In the genomic region with DNA sequence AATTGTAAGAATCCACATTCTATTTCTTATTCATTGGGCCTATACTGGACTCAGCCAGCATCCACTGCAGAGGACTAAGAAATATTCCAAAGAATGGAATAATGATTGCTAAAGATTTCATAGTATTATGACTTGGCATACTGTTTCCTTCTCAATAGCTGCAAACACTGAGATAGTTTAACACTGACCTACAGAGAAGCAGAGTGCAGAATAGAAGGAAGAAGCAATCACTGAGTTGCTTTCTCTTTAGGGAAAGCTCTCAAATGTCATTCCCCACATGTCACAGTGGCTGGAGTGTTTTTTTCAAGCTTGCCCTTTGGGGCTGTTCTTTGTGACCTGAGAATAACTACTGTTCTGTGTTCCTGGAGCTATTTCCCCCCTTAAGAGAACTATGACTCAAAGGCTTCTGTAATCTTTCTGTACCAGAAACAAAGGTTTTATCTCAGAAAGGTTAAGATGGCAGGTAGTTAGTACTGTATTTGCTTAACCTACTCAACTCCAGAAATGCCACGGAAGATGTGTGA, we compare ENCODE assay signal across 26 cellular contexts.
"Had no signal": no experiment of that assay in that cellular context is flagged by ENCODE, and none has a peak within 500 bp of the region (broad histone marks: within the 10 kb centered on the region; RNA-seq: fewer than 3 reads in every experiment).

No MANE protein-coding gene starts in this region.

- H3K27ac ChIP-seq: breast epithelium, foreskin keratinocyte, heart right ventricle, left lung, lower lobe of right lung, spleen, tibial nerve had no signal

- H3K27me3 Mint-ChIP-seq: activated CD4-positive, alpha-beta memory T cell treated with anti-CD3 and anti-CD28 coated beads for 36 hours; activated CD4-positive, alpha-beta T cell treated with anti-CD3 and anti-CD28 coated beads, Interleukin-2, amount 10 ng/mL, durations not matched to agents 24 days and 14 days; activated naive CD4-positive, alpha-beta T cell treated with anti-CD3 and anti-CD28 coated beads, Interleukin-2, amount 10 ng/mL, durations not matched to agents 7 days and 5 days; activated naive CD8-positive, alpha-beta T cell treated with anti-CD3 and anti-CD28 coated beads, Interleukin-2, amount 10 ng/mL, durations not matched to agents 7 days and 5 days; activated T-cell treated with anti-CD3 and anti-CD28 coated beads, Interleukin-2, amount 50 U/mL, for 24 hours; T-helper 17 cell had no signal

- DNase-seq: activated CD4-positive, alpha-beta memory T cell treated with anti-CD3 and anti-CD28 coated beads for 36 hours; activated CD4-positive, alpha-beta T cell treated with anti-CD3 and anti-CD28 coated beads, Interleukin-2, amount 10 ng/mL, durations not matched to agents 24 days and 14 days; activated CD4-positive, CD25-positive, alpha-beta regulatory T cell treated with anti-CD3 and anti-CD28 coated beads, Interleukin-2, amount 50 U/mL, for 72 hours; activated CD8-positive, alpha-beta memory T cell treated with anti-CD3 and anti-CD28 coated beads, Interleukin-2, amount 50 U/mL, for 4 hours; activated gamma-delta T cell; activated naive CD4-positive, alpha-beta T cell treated with anti-CD3 and anti-CD28 coated beads, Interleukin-2, amount 10 ng/mL, durations not matched to agents 7 days and 5 days; activated naive CD8-positive, alpha-beta T cell treated with anti-CD3 and anti-CD28 coated beads, Interleukin-2, amount 10 ng/mL, durations not matched to agents 7 days and 5 days; activated T-cell treated with anti-CD3 and anti-CD28 coated beads, Interleukin-2, amount 50 U/mL, for 24 hours; amniotic stem cell; central memory CD4-positive, alpha-beta T cell; effector memory CD4-positive, alpha-beta T cell; foreskin keratinocyte; heart right ventricle; kidney glomerular epithelial cell; left lung; lower lobe of right lung; mesendoderm; natural killer cell; right cardiac atrium; spleen; stimulated activated naive CD4-positive, alpha-beta T cell; T-helper 17 cell; T1000 had no signal

- H3K4me3 ChIP-seq: breast epithelium, heart right ventricle, left lung, lower lobe of right lung, spleen, tibial nerve had no signal

- H3K27me3 ChIP-seq: breast epithelium, foreskin keratinocyte, heart right ventricle, left lung, spleen, tibial nerve had no signal

- H3K9me3 ChIP-seq: breast epithelium, heart right ventricle, left lung, lower lobe of right lung, spleen, tibial nerve had no signal

- ATAC-seq: foreskin keratinocyte, heart right ventricle, left lung, lower lobe of right lung, natural killer cell, right cardiac atrium, T-helper 17 cell had no signal

- H3K9me3 Mint-ChIP-seq: activated CD4-positive, alpha-beta T cell treated with anti-CD3 and anti-CD28 coated beads, Interleukin-2, amount 10 ng/mL, durations not matched to agents 24 days and 14 days; activated naive CD8-positive, alpha-beta T cell treated with anti-CD3 and anti-CD28 coated beads, Interleukin-2, amount 10 ng/mL, durations not matched to agents 7 days and 5 days; activated T-cell treated with anti-CD3 and anti-CD28 coated beads, Interleukin-2, amount 50 U/mL, for 24 hours; natural killer cell had no signal

- H3K4me1 ChIP-seq: breast epithelium, foreskin keratinocyte, heart right ventricle, left lung, lower lobe of right lung, spleen, tibial nerve had no signal

- H3K27ac Mint-ChIP-seq: activated CD4-positive, alpha-beta memory T cell treated with anti-CD3 and anti-CD28 coated beads for 36 hours; activated CD4-positive, alpha-beta T cell treated with anti-CD3 and anti-CD28 coated beads, Interleukin-2, amount 10 ng/mL, durations not matched to agents 24 days and 14 days; activated naive CD4-positive, alpha-beta T cell treated with anti-CD3 and anti-CD28 coated beads, Interleukin-2, amount 10 ng/mL, durations not matched to agents 7 days and 5 days; activated naive CD8-positive, alpha-beta T cell treated with anti-CD3 and anti-CD28 coated beads, Interleukin-2, amount 10 ng/mL, durations not matched to agents 7 days and 5 days; activated T-cell treated with anti-CD3 and anti-CD28 coated beads, Interleukin-2, amount 50 U/mL, for 24 hours; natural killer cell; T-helper 17 cell had no signal

- H3K4me3 Mint-ChIP-seq: activated CD4-positive, alpha-beta memory T cell treated with anti-CD3 and anti-CD28 coated beads for 36 hours; activated CD4-positive, alpha-beta T cell treated with anti-CD3 and anti-CD28 coated beads, Interleukin-2, amount 10 ng/mL, durations not matched to agents 24 days and 14 days; activated naive CD4-positive, alpha-beta T cell treated with anti-CD3 and anti-CD28 coated beads, Interleukin-2, amount 10 ng/mL, durations not matched to agents 7 days and 5 days; activated naive CD8-positive, alpha-beta T cell treated with anti-CD3 and anti-CD28 coated beads, Interleukin-2, amount 10 ng/mL, durations not matched to agents 7 days and 5 days; activated T-cell treated with anti-CD3 and anti-CD28 coated beads, Interleukin-2, amount 50 U/mL, for 24 hours; natural killer cell; T-helper 17 cell had no signal

- H3K4me1 Mint-ChIP-seq: activated CD4-positive, alpha-beta T cell treated with anti-CD3 and anti-CD28 coated beads, Interleukin-2, amount 10 ng/mL, durations not matched to agents 24 days and 14 days; activated naive CD4-positive, alpha-beta T cell treated with anti-CD3 and anti-CD28 coated beads, Interleukin-2, amount 10 ng/mL, durations not matched to agents 7 days and 5 days; activated naive CD8-positive, alpha-beta T cell treated with anti-CD3 and anti-CD28 coated beads, Interleukin-2, amount 10 ng/mL, durations not matched to agents 7 days and 5 days; natural killer cell; T-helper 17 cell had no signal

- H3K36me3 Mint-ChIP-seq: activated CD4-positive, alpha-beta memory T cell treated with anti-CD3 and anti-CD28 coated beads for 36 hours; activated naive CD4-positive, alpha-beta T cell treated with anti-CD3 and anti-CD28 coated beads, Interleukin-2, amount 10 ng/mL, durations not matched to agents 7 days and 5 days; activated naive CD8-positive, alpha-beta T cell treated with anti-CD3 and anti-CD28 coated beads, Interleukin-2, amount 10 ng/mL, durations not matched to agents 7 days and 5 days; natural killer cell had no signal

- H3K36me3 ChIP-seq: breast epithelium, heart right ventricle, left lung, lower lobe of right lung, spleen, tibial nerve had no signal

- FAIRE-seq: colon had no signal
